1 cellular context compared by ENCODE assay signal in genomic region chr10:34319197-34319846, GRCh38.
A peak's percentile ranks its signal among the peaks of the same experiment; 100 is the strongest.
TF ChIP-seq lines count a peak whose summit lies in the region.

No MANE protein-coding gene starts in this region.

TF ChIP-seq in HepG2, 621 proteins besides CTCF, POLR2A, EP300 and RAD21 (continued from another document):
- TF ChIP-seq ARID5B (CRISPR knock-in tag; IDR thresholded peaks at IDR 0.05) (peak; percentile 68), SALL1 (CRISPR knock-in tag; IDR thresholded peaks at IDR 0.05) (peak; percentile 18; the same call in 1 of the 2 replicates), ZIK1 (CRISPR knock-in tag; IDR thresholded peaks at IDR 0.05; ENCODE audit: borderline replicate concordance, low read depth) (no peak), ZBTB25 (CRISPR knock-in tag; IDR thresholded peaks at IDR 0.05) (no peak), PATZ1 (CRISPR knock-in tag; IDR thresholded peaks at IDR 0.05) (peak; percentile 32; the same call in 1 of the 2 replicates), TCF7 (IDR thresholded peaks at IDR 0.05; ENCODE audit: low read depth) (no peak), FOXO4 (CRISPR knock-in tag; conservative IDR thresholded peaks at IDR 0.05) (no peak), SOX13 (IDR thresholded peaks at IDR 0.05) (no peak), SOX13 (CRISPR knock-in tag; conservative IDR thresholded peaks at IDR 0.05 in 1 of 2, IDR thresholded peaks at IDR 0.05 in 1 of 2) (peak in 1 of 2 experiments; percentile 50; a peak in 1 of 4 replicates), BCL6 (CRISPR knock-in tag; IDR thresholded peaks at IDR 0.05) (peak; percentile 68; the same call in 1 of the 2 replicates), ZBTB1 (CRISPR knock-in tag; IDR thresholded peaks at IDR 0.05; ENCODE audit: borderline replicate concordance) (no peak), TEAD3 (CRISPR knock-in tag; optimal IDR thresholded peaks at IDR 0.05; ENCODE audit: borderline replicate concordance) (peak; percentile 79), REPIN1 (CRISPR knock-in tag; IDR thresholded peaks at IDR 0.05; ENCODE audit: borderline replicate concordance, low read depth) (no peak), ZNF513 (CRISPR knock-in tag; conservative IDR thresholded peaks at IDR 0.05) (no peak), ZBTB21 (CRISPR knock-in tag; IDR thresholded peaks at IDR 0.05) (no peak), ZNF34 (CRISPR knock-in tag; IDR thresholded peaks at IDR 0.05; ENCODE audit: borderline replicate concordance) (no peak), TEAD2 (CRISPR knock-in tag; IDR thresholded peaks at IDR 0.05) (no peak), FOXP1 (IDR thresholded peaks at IDR 0.05) (no peak), FOXP1 (CRISPR knock-in tag; IDR thresholded peaks at IDR 0.05) (0 out of 2 replicates have a peak, but pooled peaks have one; percentile 18), ZNF251 (CRISPR knock-in tag; IDR thresholded peaks at IDR 0.05) (no peak), RARA (CRISPR knock-in tag; IDR thresholded peaks at IDR 0.05) (0 out of 2 replicates have a peak, but pooled peaks have one; percentile 27), FOXA1 (IDR thresholded peaks at IDR 0.05) (no peak), FOXA1 (CRISPR knock-in tag; IDR thresholded peaks at IDR 0.05) (peak; percentile 73), BCLAF1 (IDR thresholded peaks at IDR 0.05) (no peak), ZNF567 (CRISPR knock-in tag; IDR thresholded peaks at IDR 0.05; ENCODE audit: borderline replicate concordance) (no peak)
